ENCODE assay signal across 15 cellular contexts in genomic region chr2:206456078-206456769, GRCh38. TPM values are rescaled to one million over a fixed set of nuclear protein-coding genes. Genes with fewer than 3 reads are reported as not detected.
DNase-seq lines count a peak whose midpoint lies in the region; TF ChIP-seq lines count a peak whose summit lies in the region.
"Had no signal": no experiment of that assay in that cellular context is flagged by ENCODE, and none has a peak within 500 bp of the region (broad histone marks: within the 10 kb centered on the region; RNA-seq: fewer than 3 reads in every experiment).

No MANE protein-coding gene starts in this region.

- DNase-seq in NCI-H1105 treated with DMSO at 0.1 percent for 48 hours (lab: John Stamatoyannopoulos, UW): peak; percentile 17
- no peak for DNase-seq in NCI-H1105 (lab: John Stamatoyannopoulos, UW)
- DNase-seq in PC-9: no peak
- DNase-seq in nephron progenitor cell: no peak
- no peak for DNase-seq in SHP77 treated with DMSO at 0.1 percent for 48 hours (lab: John Stamatoyannopoulos, UW)
- no peak for DNase-seq in stimulated activated CD4-positive, alpha-beta T cell treated with anti-CD3 and anti-CD28 coated beads, Interleukin-2, amount 100 ng/mL, for 24 hours
- DNase-seq in D341Med (ENCODE audit: low spot score): no peak
- DNase-seq: KG1, MG63, NCI-H1930, NCI-H2171, SHP77 had no signal

- H3F3A ChIP-seq in PC-9 (ENCODE audit: insufficient read depth, low read depth): 0 out of 2 replicates have a peak, but pooled peaks cover 11% of the 10 kb centered on the region

- H3K4me1 Mint-ChIP-seq in nephron progenitor cell: peaks cover 9% of the 10 kb centered on the region

- H3K4me3 Mint-ChIP-seq in nephron progenitor cell: no peak overlapping the region

- H3K36me3 ChIP-seq in HEK293 (ENCODE audit: control insufficient read depth in 2 of 2, insufficient read depth in 1 of 2, low read length in 2 of 2) (no peaks in the 10 kb centered on the region), PC-9 (ENCODE audit: low read depth) (no peaks in the 10 kb centered on the region)
- H3K36me3 ChIP-seq: MG63, Peyer's patch had no signal

- H3K9me3 ChIP-seq in HEK293 (ENCODE audit: control insufficient read depth, insufficient read depth, low read depth, low read length) (no peaks in the 10 kb centered on the region), PC-9 (ENCODE audit: insufficient read depth, low read depth) (no peaks in the 10 kb centered on the region)
- H3K9me3 ChIP-seq: MG63, Peyer's patch had no signal

- POLR2A ChIA-PET in HEK293 (lab: Yijun Ruan, JAX): no interaction called here
- POLR2A ChIA-PET in PC-9 (lab: Charles Lee; ENCODE audit: unreplicated experiment): interaction anchor here (0.7 kb wide), 1 partner anchor 1047 kb away, joined by 4 read pairs; no protein-coding TSS in a partner anchor

- H3K27ac ChIP-seq in HEK293 (ENCODE audit: extremely low read depth, low read depth, low read length): no peak overlapping the region
- 0 out of 2 replicates have a peak overlapping the region, but pooled peaks have one; percentile 56 for H3K27ac ChIP-seq in PC-9
- H3K27ac ChIP-seq: C4-2B had no signal

- no peak overlapping the region for H3K4me3 ChIP-seq in HEK293 (ENCODE audit: low read depth, low read length)
- no peak overlapping the region for H3K4me3 ChIP-seq in PC-9
- H3K4me3 ChIP-seq: MG63, Peyer's patch had no signal

- CTCF ChIA-PET in HEK293 (lab: Yijun Ruan, JAX): interaction anchor here (0.7 kb wide), 1 partner anchor 17 kb away, joined by 3 read pairs; no protein-coding TSS in a partner anchor
- CTCF ChIA-PET in PC-9 (lab: Charles Lee): no interaction called here

- H3K4me2 ChIP-seq in PC-9: no peak overlapping the region

- peak overlapping the region; percentile 3 for H3K27ac Mint-ChIP-seq in nephron progenitor cell

- TF ChIP-seq CTCF in HEK293 (tag by site-specific recombination; IDR thresholded peaks at IDR 0.05) (no peak), PC-9 (conservative IDR thresholded peaks at IDR 0.05) (no peak), nephron progenitor cell (IDR thresholded peaks at IDR 0.05) (no peak)

- BruUV-seq in PC-9 (replicated peaks; lab: Mats Ljungman, UMichigan): no TSS peak

- H3K79me2 ChIP-seq in PC-9 (ENCODE audit: low read depth): no peaks in the 10 kb centered on the region

- H2AFZ ChIP-seq in PC-9: no peak overlapping the region

- peaks cover 6% of the 10 kb centered on the region for H3K27me3 Mint-ChIP-seq in nephron progenitor cell (ENCODE audit: low read depth, poor library complexity)

- peaks cover 7% of the 10 kb centered on the region for H3K36me3 Mint-ChIP-seq in nephron progenitor cell (ENCODE audit: low read depth)

- H3K9me2 ChIP-seq in PC-9 (ENCODE audit: insufficient read depth): no peaks in the 10 kb centered on the region

- H3K4me1 ChIP-seq in HEK293 (ENCODE audit: control insufficient read depth, insufficient read depth, low read length): no peaks in the 10 kb centered on the region
- H3K4me1 ChIP-seq in PC-9 (replicated peaks; ENCODE audit: insufficient read depth): peaks cover 19% of the 10 kb centered on the region
- H3K4me1 ChIP-seq: Peyer's patch had no signal

- intact Hi-C loops in PC-9 (cut with micrococcal nuclease; ENCODE audit: unreplicated experiment): no loop called here

- H3K27me3 ChIP-seq in PC-9 (ENCODE audit: insufficient read depth, low read depth): no peaks in the 10 kb centered on the region
- H3K27me3 ChIP-seq: MG63, Peyer's patch had no signal

- H4K20me1 ChIP-seq in PC-9 (ENCODE audit: insufficient read depth): no peaks in the 10 kb centered on the region

- no peaks in the 10 kb centered on the region for H3K9me3 Mint-ChIP-seq in nephron progenitor cell

TF ChIP-seq in HEK293, 187 proteins besides CTCF, POLR2A, EP300 and RAD21:
- TF ChIP-seq ZNF184 (tag by site-specific recombination; IDR thresholded peaks at IDR 0.05) (no peak), ZNF701 (tag by site-specific recombination; IDR thresholded peaks at IDR 0.05) (peak; percentile 93)
TF ChIP-seq in HEK293: peak in this region for 1.

RNA-seq across cellular contexts. Expression of gene ADAM23, which starts 12.9 kb away (rescaled TPM):
- total RNA-seq in PC-9 (2021): 8.9 and 12.0 TPM in 2 replicates
